Comparison of ENCODE assay signal across 23 cellular contexts in the genomic region with DNA sequence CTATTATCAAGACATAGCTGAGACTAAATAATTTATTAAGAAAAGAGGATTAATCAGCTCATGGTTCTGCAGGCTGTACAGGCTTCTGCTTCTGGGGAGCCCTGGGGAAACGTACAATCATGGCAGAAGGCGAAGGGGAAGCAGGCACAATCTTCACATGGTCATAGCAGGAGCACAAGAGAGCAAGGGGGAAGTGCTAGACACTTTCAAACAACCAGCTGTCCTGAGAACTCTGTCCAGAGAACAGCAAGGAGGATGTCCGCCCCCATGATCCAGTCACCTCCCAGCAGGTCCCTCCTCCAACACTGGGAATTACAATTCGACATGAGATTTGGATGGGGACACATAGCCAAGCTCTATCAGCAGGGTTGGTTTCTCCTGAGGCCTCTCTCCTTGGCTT.
"Had no signal": no experiment of that assay in that cellular context is flagged by ENCODE, and none has a peak within 500 bp of the region (broad histone marks: within the 10 kb centered on the region; RNA-seq: fewer than 3 reads in every experiment).

No MANE protein-coding gene starts in this region.

- H3K27me3 ChIP-seq: dorsolateral prefrontal cortex, esophagus muscularis mucosa, hepatocyte, sigmoid colon had no signal

- H3K36me3 ChIP-seq: esophagus muscularis mucosa, sigmoid colon, thoracic aorta had no signal

- H3K9me3 ChIP-seq: esophagus muscularis mucosa, sigmoid colon, thoracic aorta had no signal

- H3K27ac ChIP-seq: dorsolateral prefrontal cortex, esophagus muscularis mucosa, hepatocyte, sigmoid colon, thoracic aorta had no signal

- H3K9me3 Mint-ChIP-seq: central memory CD8-positive, alpha-beta T cell; effector memory CD8-positive, alpha-beta T cell; immature natural killer cell had no signal

- H3K27ac Mint-ChIP-seq: activated CD8-positive, alpha-beta T cell treated with anti-CD3 and anti-CD28 coated beads, Interleukin-2, amount 10 ng/mL, durations not matched to agents 7 days and 5 days; activated naive CD8-positive, alpha-beta T cell; effector memory CD8-positive, alpha-beta T cell had no signal

- H3K4me3 Mint-ChIP-seq: activated CD8-positive, alpha-beta T cell treated with anti-CD3 and anti-CD28 coated beads, Interleukin-2, amount 10 ng/mL, durations not matched to agents 7 days and 5 days; activated naive CD8-positive, alpha-beta T cell; central memory CD8-positive, alpha-beta T cell; effector memory CD8-positive, alpha-beta T cell; immature natural killer cell; nephron had no signal

- H3K4me2 ChIP-seq: hepatocyte had no signal

- H2AFZ ChIP-seq: hepatocyte had no signal

- H3K4me1 Mint-ChIP-seq: central memory CD8-positive, alpha-beta T cell; immature natural killer cell had no signal

- DNase-seq: activated CD4-positive, alpha-beta T cell treated with anti-CD3 and anti-CD28 coated beads for 1 hour; activated CD4-positive, alpha-beta T cell treated with anti-CD3 and anti-CD28 coated beads, Interleukin-2, amount 50 U/mL, for 1 hour; activated CD8-positive, alpha-beta T cell treated with anti-CD3 and anti-CD28 coated beads, Interleukin-2, amount 10 ng/mL, durations not matched to agents 7 days and 5 days; activated gamma-delta T cell treated with Interleukin-2 at 50 U/mL for 16 hours; activated T-cell treated with anti-CD3 and anti-CD28 coated beads, Interleukin-2, amount 50 U/mL, for 1 hour; dorsolateral prefrontal cortex; effector memory CD8-positive, alpha-beta T cell; glutamatergic neuron; immature natural killer cell; midbrain; occipital lobe; sigmoid colon; stimulated activated CD4-positive, alpha-beta T cell treated with anti-CD3 and anti-CD28 coated beads, Interleukin-2, amount 100 ng/mL, for 48 hours; stimulated activated CD8-positive, alpha-beta memory T cell treated with anti-CD3 and anti-CD28 coated beads, Interleukin-4, amount 100 ng/mL, for 48 hours; stimulated activated naive CD4-positive, alpha-beta T cell; T-helper 1 cell had no signal

- ATAC-seq: activated CD8-positive, alpha-beta T cell treated with anti-CD3 and anti-CD28 coated beads, Interleukin-2, amount 10 ng/mL, durations not matched to agents 7 days and 5 days; effector memory CD8-positive, alpha-beta T cell; left lobe of liver had no signal

- H3K4me3 ChIP-seq: dorsolateral prefrontal cortex, esophagus muscularis mucosa, hepatocyte, sigmoid colon, thoracic aorta had no signal

- H3K36me3 Mint-ChIP-seq: activated naive CD8-positive, alpha-beta T cell; immature natural killer cell had no signal
